In genomic region chr1:227351443-227351842, GRCh38 we compare ENCODE assay signal across 16 cellular contexts. TPM values are rescaled to one million over a fixed set of nuclear protein-coding genes. Genes with fewer than 3 reads are reported as not detected.
DNase-seq lines count a peak whose midpoint lies in the region; ATAC-seq and TF ChIP-seq lines count a peak whose summit lies in the region.
"Had no signal": no experiment of that assay in that cellular context is flagged by ENCODE, and none has a peak within 500 bp of the region (broad histone marks: within the 10 kb centered on the region; RNA-seq: fewer than 3 reads in every experiment).

No MANE protein-coding gene starts in this region.

- POLR2A ChIA-PET in MCF 10A (lab: Yijun Ruan, JAX) = interaction anchor here (0.8 to 1.8 kb wide), 4 partner anchors 9 to 536 kb away, joined by 3 to 6 read pairs (median 4); no protein-coding TSS in a partner anchor
- POLR2A ChIA-PET in CD8-positive, alpha-beta T cell (lab: Charles Lee) = no interaction called here

- no peaks in the 10 kb centered on the region for H3K4me1 ChIP-seq in breast epithelium
- peaks cover 0 to 20% (median 8%) of the 10 kb centered on the region in 4 donors for H3K4me1 ChIP-seq in tibial artery
- H3K4me1 ChIP-seq in ascending aorta = peaks cover 0 to 3% of the 10 kb centered on the region in 2 donors
- no peaks in the 10 kb centered on the region for H3K4me1 ChIP-seq in CD8-positive, alpha-beta T cell (ENCODE audit: insufficient read depth, low read length)

- H3K27me3 Mint-ChIP-seq in MCF 10A (ENCODE audit: insufficient read depth, unreplicated experiment) = no peaks in the 10 kb centered on the region
- H3K27me3 Mint-ChIP-seq in chondrocyte (ENCODE audit: low read depth) = no peaks in the 10 kb centered on the region
- no peaks in the 10 kb centered on the region for H3K27me3 Mint-ChIP-seq in activated T-helper 1 cell treated with anti-CD3 and anti-CD28 coated beads, Interleukin-12 subunit alpha, Interleukin-12 subunit beta, Interleukin-2, Interleukin-4 antibody, amounts not matched to agents 30 ng/mL and 10 ng/mL and 1 ng/mL, durations not matched to agents 14 hours and 24 hours and 36 hours (ENCODE audit: insufficient read depth)
- peaks cover 5% of the 10 kb centered on the region for H3K27me3 Mint-ChIP-seq in CD8-positive, alpha-beta T cell (ENCODE audit: low read depth)

- intact Hi-C loops in MCF 10A (cut with micrococcal nuclease) = no loop called here
- intact Hi-C loops in breast epithelium (cut with DNase I; ENCODE audit: low total_unique reads) = no loop called here
- intact Hi-C loops in tibial artery (cut with DNase I; ENCODE audit: low total_unique reads) = no loop called here
- intact Hi-C loops in ascending aorta (cut with DNase I) = no loop called here
- intact Hi-C loops in activated T-helper 1 cell treated with anti-CD3 and anti-CD28 coated beads, Interleukin-12 subunit alpha, Interleukin-12 subunit beta, Interleukin-2, Interleukin-4 antibody, amounts not matched to agents 30 ng/mL and 10 ng/mL and 1 ng/mL, durations not matched to agents 14 hours and 24 hours and 36 hours (cut with micrococcal nuclease) = no loop called here
- intact Hi-C loops in CD8-positive, alpha-beta T cell (cut with DNase I, micrococcal nuclease) = no loop called here

- H3K27me3 ChIP-seq in breast epithelium (no peaks in the 10 kb centered on the region), tibial artery (no peaks in the 10 kb centered on the region), ascending aorta (no peaks in the 10 kb centered on the region)
- no peaks in the 10 kb centered on the region for H3K27me3 ChIP-seq in CD8-positive, alpha-beta T cell (ENCODE audit: insufficient read depth, low read length)
- H3K27me3 ChIP-seq: SJCRH30, tibial nerve had no signal

- no peaks in the 10 kb centered on the region for H3K9me3 Mint-ChIP-seq in MCF 10A (ENCODE audit: unreplicated experiment)
- H3K9me3 Mint-ChIP-seq in chondrocyte (ENCODE audit: low read depth) = no peaks in the 10 kb centered on the region
- no peaks in the 10 kb centered on the region for H3K9me3 Mint-ChIP-seq in activated T-helper 1 cell treated with anti-CD3 and anti-CD28 coated beads, Interleukin-12 subunit alpha, Interleukin-12 subunit beta, Interleukin-2, Interleukin-4 antibody, amounts not matched to agents 30 ng/mL and 10 ng/mL and 1 ng/mL, durations not matched to agents 14 hours and 24 hours and 36 hours
- H3K9me3 Mint-ChIP-seq in CD8-positive, alpha-beta T cell = no peaks in the 10 kb centered on the region
- H3K9me3 Mint-ChIP-seq: activated naive CD4-positive, alpha-beta T cell treated with anti-CD3 and anti-CD28 coated beads, Interleukin-2, amount 10 ng/mL, durations not matched to agents 7 days and 5 days; natural killer cell treated with Interleukin-12 subunit alpha and Interleukin-12 subunit beta and Interleukin-15 and Interleukin-18, amount 100 ng/mL, for 72 hours had no signal

- no peak overlapping the region for H3K27ac ChIP-seq in breast epithelium
- H3K27ac ChIP-seq in tibial artery = peak overlapping the region; percentile 31 to 42
- no peak overlapping the region for H3K27ac ChIP-seq in ascending aorta
- no peak overlapping the region for H3K27ac ChIP-seq in CD8-positive, alpha-beta T cell (ENCODE audit: low read depth, low read length)
- H3K27ac ChIP-seq: 22Rv1, SJCRH30, tibial nerve had no signal

- no peaks in the 10 kb centered on the region for H3K36me3 Mint-ChIP-seq in MCF 10A (ENCODE audit: insufficient read depth, unreplicated experiment)
- no peaks in the 10 kb centered on the region for H3K36me3 Mint-ChIP-seq in chondrocyte (ENCODE audit: low read depth)
- no peaks in the 10 kb centered on the region for H3K36me3 Mint-ChIP-seq in activated T-helper 1 cell treated with anti-CD3 and anti-CD28 coated beads, Interleukin-12 subunit alpha, Interleukin-12 subunit beta, Interleukin-2, Interleukin-4 antibody, amounts not matched to agents 30 ng/mL and 10 ng/mL and 1 ng/mL, durations not matched to agents 14 hours and 24 hours and 36 hours (ENCODE audit: low read depth)
- H3K36me3 Mint-ChIP-seq in CD8-positive, alpha-beta T cell = no peaks in the 10 kb centered on the region
- H3K36me3 Mint-ChIP-seq: activated naive CD4-positive, alpha-beta T cell treated with anti-CD3 and anti-CD28 coated beads, Interleukin-2, amount 10 ng/mL, durations not matched to agents 7 days and 5 days; natural killer cell treated with Interleukin-12 subunit alpha and Interleukin-12 subunit beta and Interleukin-15 and Interleukin-18, amount 100 ng/mL, for 72 hours had no signal

- peaks cover 14% of the 10 kb centered on the region for H3K4me1 Mint-ChIP-seq in MCF 10A (ENCODE audit: insufficient read depth, unreplicated experiment)
- H3K4me1 Mint-ChIP-seq in chondrocyte (ENCODE audit: low read depth) = peaks cover 41% of the 10 kb centered on the region
- no peaks in the 10 kb centered on the region for H3K4me1 Mint-ChIP-seq in activated T-helper 1 cell treated with anti-CD3 and anti-CD28 coated beads, Interleukin-12 subunit alpha, Interleukin-12 subunit beta, Interleukin-2, Interleukin-4 antibody, amounts not matched to agents 30 ng/mL and 10 ng/mL and 1 ng/mL, durations not matched to agents 14 hours and 24 hours and 36 hours (ENCODE audit: low read depth)
- H3K4me1 Mint-ChIP-seq in CD8-positive, alpha-beta T cell (ENCODE audit: low read depth) = no peaks in the 10 kb centered on the region
- H3K4me1 Mint-ChIP-seq: activated naive CD4-positive, alpha-beta T cell treated with anti-CD3 and anti-CD28 coated beads, Interleukin-2, amount 10 ng/mL, durations not matched to agents 7 days and 5 days had no signal

- H3K4me3 ChIP-seq in breast epithelium = no peak overlapping the region
- H3K4me3 ChIP-seq in tibial artery = no peak overlapping the region
- no peak overlapping the region for H3K4me3 ChIP-seq in ascending aorta
- H3K4me3 ChIP-seq in CD8-positive, alpha-beta T cell (ENCODE audit: low read depth, low read length) = no peak overlapping the region
- H3K4me3 ChIP-seq: coronary artery, SJCRH30, tibial nerve had no signal

- TF ChIP-seq CTCF in MCF 10A (IDR thresholded peaks at IDR 0.05; ENCODE audit: unreplicated experiment) = no peak
- TF ChIP-seq CTCF in breast epithelium (IDR thresholded peaks at IDR 0.05) = no peak
- no peak for TF ChIP-seq CTCF in chondrocyte (IDR thresholded peaks at IDR 0.05)
- TF ChIP-seq CTCF in tibial artery (IDR thresholded peaks at IDR 0.05) = no peak
- TF ChIP-seq CTCF in ascending aorta (IDR thresholded peaks at IDR 0.05) = no peak
- TF ChIP-seq CTCF in CD8-positive, alpha-beta T cell (IDR thresholded peaks at IDR 0.05) = no peak

- H3K4me3 Mint-ChIP-seq in MCF 10A (ENCODE audit: unreplicated experiment) (no peak overlapping the region), chondrocyte (ENCODE audit: unreplicated experiment) (no peak overlapping the region)
- H3K4me3 Mint-ChIP-seq in activated T-helper 1 cell treated with anti-CD3 and anti-CD28 coated beads, Interleukin-12 subunit alpha, Interleukin-12 subunit beta, Interleukin-2, Interleukin-4 antibody, amounts not matched to agents 30 ng/mL and 10 ng/mL and 1 ng/mL, durations not matched to agents 14 hours and 24 hours and 36 hours = no peak overlapping the region
- no peak overlapping the region for H3K4me3 Mint-ChIP-seq in CD8-positive, alpha-beta T cell
- H3K4me3 Mint-ChIP-seq: activated naive CD4-positive, alpha-beta T cell treated with anti-CD3 and anti-CD28 coated beads, Interleukin-2, amount 10 ng/mL, durations not matched to agents 7 days and 5 days; natural killer cell treated with Interleukin-12 subunit alpha and Interleukin-12 subunit beta and Interleukin-15 and Interleukin-18, amount 100 ng/mL, for 72 hours had no signal

- CTCF ChIA-PET in MCF 10A (lab: Yijun Ruan, JAX) = interaction anchor here (0.6 to 1.1 kb wide), 4 partner anchors 47 to 407 kb away, joined by 3 to 5 read pairs (median 3); no protein-coding TSS in a partner anchor
- CTCF ChIA-PET in CD8-positive, alpha-beta T cell (lab: Charles Lee) = no interaction called here

- H3K9me3 ChIP-seq in breast epithelium (no peaks in the 10 kb centered on the region), tibial artery (no peaks in the 10 kb centered on the region), ascending aorta (no peaks in the 10 kb centered on the region)
- no peaks in the 10 kb centered on the region for H3K9me3 ChIP-seq in CD8-positive, alpha-beta T cell (ENCODE audit: low read length)
- H3K9me3 ChIP-seq: SJCRH30, tibial nerve had no signal

- no peak for TF ChIP-seq POLR2A in breast epithelium (IDR thresholded peaks at IDR 0.05)

- DNase-seq in MCF 10A (ENCODE audit: unreplicated experiment) (peak; percentile 77), breast epithelium (ENCODE audit: low spot score in 2 of 2) (no peak), chondrocyte (ENCODE audit: low spot score) (no peak), kidney glomerular epithelial cell (lab: John Stamatoyannopoulos, UW) (peak; percentile 6), tibial artery (no peak), ascending aorta (ENCODE audit: low spot score in 2 of 2) (no peak)
- DNase-seq in activated T-helper 1 cell treated with anti-CD3 and anti-CD28 coated beads, Interleukin-12 subunit alpha, Interleukin-12 subunit beta, Interleukin-2, Interleukin-4 antibody, amounts not matched to agents 30 ng/mL and 10 ng/mL and 1 ng/mL, durations not matched to agents 14 hours and 24 hours and 36 hours (ENCODE audit: low spot score) = no peak
- DNase-seq in CD8-positive, alpha-beta T cell = no peak
- DNase-seq: activated naive CD4-positive, alpha-beta T cell treated with anti-CD3 and anti-CD28 coated beads, Interleukin-2, amount 10 ng/mL, durations not matched to agents 7 days and 5 days; KG1; NCI-H2029; SJCRH30 had no signal

- H3K36me3 ChIP-seq in breast epithelium = no peaks in the 10 kb centered on the region
- no peaks in the 10 kb centered on the region for H3K36me3 ChIP-seq in tibial artery
- no peaks in the 10 kb centered on the region for H3K36me3 ChIP-seq in ascending aorta
- no peaks in the 10 kb centered on the region for H3K36me3 ChIP-seq in CD8-positive, alpha-beta T cell (ENCODE audit: insufficient read depth, low read length)
- H3K36me3 ChIP-seq: SJCRH30, tibial nerve had no signal

- no TSS peak for BruUV-seq in MCF 10A (replicated peaks; lab: Mats Ljungman, UMichigan)

- ATAC-seq in CD8-positive, alpha-beta T cell = no peak
- ATAC-seq: natural killer cell treated with Interleukin-12 subunit alpha and Interleukin-12 subunit beta and Interleukin-15 and Interleukin-18, amount 100 ng/mL, for 72 hours had no signal

- H3K27ac Mint-ChIP-seq in MCF 10A (ENCODE audit: low read depth, unreplicated experiment) (no peak overlapping the region), chondrocyte (ENCODE audit: unreplicated experiment) (peak overlapping the region; percentile 85)
- H3K27ac Mint-ChIP-seq in activated T-helper 1 cell treated with anti-CD3 and anti-CD28 coated beads, Interleukin-12 subunit alpha, Interleukin-12 subunit beta, Interleukin-2, Interleukin-4 antibody, amounts not matched to agents 30 ng/mL and 10 ng/mL and 1 ng/mL, durations not matched to agents 14 hours and 24 hours and 36 hours = no peak overlapping the region
- no peak overlapping the region for H3K27ac Mint-ChIP-seq in CD8-positive, alpha-beta T cell
- H3K27ac Mint-ChIP-seq: activated naive CD4-positive, alpha-beta T cell treated with anti-CD3 and anti-CD28 coated beads, Interleukin-2, amount 10 ng/mL, durations not matched to agents 7 days and 5 days; natural killer cell treated with Interleukin-12 subunit alpha and Interleukin-12 subunit beta and Interleukin-15 and Interleukin-18, amount 100 ng/mL, for 72 hours had no signal

RNA-seq across cellular contexts. Expression of gene CDC42BPA, which starts 33.2 kb away (rescaled TPM):
- total RNA-seq in MCF 10A (2022) = 88.8 and 102 TPM in 2 replicates
- total RNA-seq in breast epithelium = 10 to 100 TPM; 39.8 to 54.7 (median 46.7) TPM
- 59.1 to 77.6 TPM (median 61.6 TPM) in 3 replicates for total RNA-seq in chondrocyte
- 56.9 TPM for total RNA-seq in ascending aorta
- total RNA-seq in activated T-helper 1 cell treated with anti-CD3 and anti-CD28 coated beads, Interleukin-12 subunit alpha, Interleukin-12 subunit beta, Interleukin-2, Interleukin-4 antibody, amounts not matched to agents 30 ng/mL and 10 ng/mL and 1 ng/mL, durations not matched to agents 14 hours and 24 hours and 36 hours = 1.0 and 1.9 TPM in 2 replicates
- total RNA-seq in CD8-positive, alpha-beta T cell = under 1 TPM; 0.08 to 0.28 TPM

Comparison
In these comparisons a context has a peak if more than half of its experiments do, and no peak if none do; other contexts are left out.
1. DNase-seq: peak in MCF 10A (single experiment) and kidney glomerular epithelial cell (single experiment); none in breast epithelium (0 of 2), chondrocyte (single experiment), tibial artery (0 of 2), ascending aorta (0 of 2), activated T-helper 1 cell treated with anti-CD3 and anti-CD28 coated beads, Interleukin-12 subunit alpha, Interleukin-12 subunit beta, Interleukin-2, Interleukin-4 antibody, amounts not matched to agents 30 ng/mL and 10 ng/mL and 1 ng/mL, durations not matched to agents 14 hours and 24 hours and 36 hours (single experiment) and CD8-positive, alpha-beta T cell (0 of 7).
2. H3K27ac ChIP-seq: peak in tibial artery (2 of 2); none in breast epithelium (0 of 2), ascending aorta (0 of 2) and CD8-positive, alpha-beta T cell (single experiment).
3. RNA of gene CDC42BPA, which starts 33.2 kb away (total RNA-seq): 88.8 to 102 TPM in MCF 10A, 59.1 to 77.6 TPM in chondrocyte, 56.9 TPM in ascending aorta (single experiment) and 39.8 to 54.7 TPM in breast epithelium; 1.0 to 1.9 TPM in activated T-helper 1 cell treated with anti-CD3 and anti-CD28 coated beads, Interleukin-12 subunit alpha, Interleukin-12 subunit beta, Interleukin-2, Interleukin-4 antibody, amounts not matched to agents 30 ng/mL and 10 ng/mL and 1 ng/mL, durations not matched to agents 14 hours and 24 hours and 36 hours and 0.08 to 0.28 TPM in CD8-positive, alpha-beta T cell; every median in the first group is over 10 times any median in the second.